In genomic region chr7:18364403-18364795, GRCh38 we compare ENCODE assay signal across 1 cellular context.
TF ChIP-seq lines count a peak whose summit lies in the region.

No MANE protein-coding gene starts in this region.

TF ChIP-seq in GM23338, 12 proteins besides CTCF, POLR2A, EP300 and RAD21 (continued from another document):
- TF ChIP-seq ETS1 (IDR thresholded peaks at IDR 0.05) (no peak), CREB1 (CRISPR knock-in tag; IDR thresholded peaks at IDR 0.05; ENCODE audit: low read depth) (no peak), ZNF114 (CRISPR knock-in tag; IDR thresholded peaks at IDR 0.05) (no peak), EZH2phosphoT487 (IDR thresholded peaks at IDR 0.05; ENCODE audit: unreplicated experiment) (no peak), STAT1 (IDR thresholded peaks at IDR 0.05; ENCODE audit: unreplicated experiment) (no peak), REST (IDR thresholded peaks at IDR 0.05; ENCODE audit: unreplicated experiment) (no peak), EZH2 (IDR thresholded peaks at IDR 0.05; ENCODE audit: low read depth, unreplicated experiment) (no peak), ZNF462 (CRISPR knock-in tag; IDR thresholded peaks at IDR 0.05) (no peak)
